In genomic region chr12:96194901-96195844, GRCh38 we compare ENCODE assay signal across 1 cellular context.
TF ChIP-seq lines count a peak whose summit lies in the region.

No MANE protein-coding gene starts in this region.

TF ChIP-seq in K562, 482 proteins besides CTCF, POLR2A, EP300 and RAD21 (continued from another document):
- peak; percentile 39; the same call in 1 of the 2 replicates for TF ChIP-seq TFAP4 (CRISPR knock-in tag; IDR thresholded peaks at IDR 0.05; ENCODE audit: borderline replicate concordance)
